9 cellular contexts compared by ENCODE assay signal in genomic region chr3:128786434-128787020, GRCh38.
DNase-seq lines count a peak whose midpoint lies in the region; ATAC-seq lines count a peak whose summit lies in the region.
"Had no signal": no experiment of that assay in that cellular context is flagged by ENCODE, and none has a peak within 500 bp of the region (broad histone marks: within the 10 kb centered on the region; RNA-seq: fewer than 3 reads in every experiment).

No MANE protein-coding gene starts in this region.

- H3K27ac Mint-ChIP-seq in stimulated activated naive CD8-positive, alpha-beta T cell treated with anti-CD3 and anti-CD28 coated beads, Interleukin-15, Interleukin-2, amounts not matched to agents 100 ng/mL and 50 ng/mL, for 24 hours, result peak overlapping the region; percentile 100
- H3K27ac Mint-ChIP-seq in stimulated activated naive CD8-positive, alpha-beta T cell treated with anti-CD3 and anti-CD28 coated beads, Interleukin-15, amount 100 ng/mL, for 72 hours, result peak overlapping the region in 1 of 2 donors; percentile 92
- H3K27ac Mint-ChIP-seq in immature natural killer cell, result peak overlapping the region; percentile 35 to 93 (median 80)

- no peak for DNase-seq in stimulated activated naive CD8-positive, alpha-beta T cell treated with anti-CD3 and anti-CD28 coated beads, Interleukin-15, amount 100 ng/mL, for 72 hours
- DNase-seq in amniotic stem cell (lab: John Stamatoyannopoulos, UW) (peak; percentile 37), immature natural killer cell (no peak), NCI-H748 treated with DMSO at 0.1 percent for 48 hours (lab: John Stamatoyannopoulos, UW) (no peak), NCI-H526 treated with DMSO at 0.1 percent for 48 hours (lab: John Stamatoyannopoulos, UW) (no peak)

- H3K36me3 Mint-ChIP-seq in stimulated activated naive CD8-positive, alpha-beta T cell treated with anti-CD3 and anti-CD28 coated beads, Interleukin-15, Interleukin-2, amounts not matched to agents 100 ng/mL and 50 ng/mL, for 24 hours (ENCODE audit: low read depth), result peaks cover 15% of the 10 kb centered on the region
- H3K36me3 Mint-ChIP-seq in immature natural killer cell, result no peaks in the 10 kb centered on the region

- no peaks in the 10 kb centered on the region for H3K9me3 Mint-ChIP-seq in stimulated activated naive CD8-positive, alpha-beta T cell treated with anti-CD3 and anti-CD28 coated beads, Interleukin-15, Interleukin-2, amounts not matched to agents 100 ng/mL and 50 ng/mL, for 24 hours
- no peaks in the 10 kb centered on the region for H3K9me3 Mint-ChIP-seq in stimulated activated naive CD8-positive, alpha-beta T cell treated with anti-CD3 and anti-CD28 coated beads, Interleukin-15, amount 100 ng/mL, for 72 hours
- no peaks in the 10 kb centered on the region for H3K9me3 Mint-ChIP-seq in immature natural killer cell
- H3K9me3 Mint-ChIP-seq: CD14-positive monocyte had no signal

- peak overlapping the region; percentile 84 for H3K4me3 Mint-ChIP-seq in stimulated activated naive CD8-positive, alpha-beta T cell treated with anti-CD3 and anti-CD28 coated beads, Interleukin-15, Interleukin-2, amounts not matched to agents 100 ng/mL and 50 ng/mL, for 24 hours
- H3K4me3 Mint-ChIP-seq in stimulated activated naive CD8-positive, alpha-beta T cell treated with anti-CD3 and anti-CD28 coated beads, Interleukin-15, amount 100 ng/mL, for 72 hours, result no peak overlapping the region
- H3K4me3 Mint-ChIP-seq in immature natural killer cell, result no peak overlapping the region
- H3K4me3 Mint-ChIP-seq: CD14-positive monocyte had no signal

- H3K4me1 Mint-ChIP-seq in stimulated activated naive CD8-positive, alpha-beta T cell treated with anti-CD3 and anti-CD28 coated beads, Interleukin-15, Interleukin-2, amounts not matched to agents 100 ng/mL and 50 ng/mL, for 24 hours (ENCODE audit: low read depth), result peaks cover 99% of the 10 kb centered on the region
- H3K4me1 Mint-ChIP-seq in stimulated activated naive CD8-positive, alpha-beta T cell treated with anti-CD3 and anti-CD28 coated beads, Interleukin-15, amount 100 ng/mL, for 72 hours, result peaks cover 99% of the 10 kb centered on the region
- H3K4me1 Mint-ChIP-seq in immature natural killer cell, result peaks cover 81 to 94% of the 10 kb centered on the region in 2 donors

- no peaks in the 10 kb centered on the region for H3K27me3 Mint-ChIP-seq in stimulated activated naive CD8-positive, alpha-beta T cell treated with anti-CD3 and anti-CD28 coated beads, Interleukin-15, Interleukin-2, amounts not matched to agents 100 ng/mL and 50 ng/mL, for 24 hours
- H3K27me3 Mint-ChIP-seq in stimulated activated naive CD8-positive, alpha-beta T cell treated with anti-CD3 and anti-CD28 coated beads, Interleukin-15, amount 100 ng/mL, for 72 hours, result no peaks in the 10 kb centered on the region
- peaks cover 0 to 2% (median 1%) of the 10 kb centered on the region in 3 donors for H3K27me3 Mint-ChIP-seq in immature natural killer cell (ENCODE audit: low read depth in 3 of 3)

- no peak for ATAC-seq in stimulated activated naive CD8-positive, alpha-beta T cell treated with anti-CD3 and anti-CD28 coated beads, Interleukin-15, amount 100 ng/mL, for 72 hours
- ATAC-seq in HG03039 (IDR thresholded peaks at IDR 0.05; ENCODE audit: unreplicated experiment) (no peak), HG02840 (IDR thresholded peaks at IDR 0.05; ENCODE audit: low FRiP score, unreplicated experiment) (no peak)
